ENCODE assay signal across 21 cellular contexts in genomic region chr19:53177986-53178385, GRCh38. TPM values are rescaled to one million over a fixed set of nuclear protein-coding genes. Genes with fewer than 3 reads are reported as not detected.
DNase-seq lines count a peak whose midpoint lies in the region; ATAC-seq, FAIRE-seq and TF ChIP-seq lines count a peak whose summit lies in the region.
"Had no signal": no experiment of that assay in that cellular context is flagged by ENCODE, and none has a peak within 500 bp of the region (broad histone marks: within the 10 kb centered on the region; RNA-seq: fewer than 3 reads in every experiment).

No MANE protein-coding gene starts in this region.

- no TSS peak for BruUV-seq in HCT116 (replicated peaks; lab: Mats Ljungman, UMichigan)

- no peak overlapping the region for H3K9ac ChIP-seq in HCT116 (ENCODE audit: low read length)
- H3K9ac ChIP-seq: KMS-11 had no signal

- H3K4me2 ChIP-seq in A549 (no peak overlapping the region), HCT116 (ENCODE audit: low read length) (no peak overlapping the region)
- H3K4me2 ChIP-seq: KMS-11 had no signal

- no peaks in the 10 kb centered on the region for H3K36me3 ChIP-seq in HCT116 (ENCODE audit: control insufficient read depth in 1 of 2, insufficient read depth in 2 of 2, low read length in 2 of 2)
- H3K36me3 ChIP-seq: BE2C, HAP-1 had no signal

- H4K20me1 ChIP-seq in HCT116 (ENCODE audit: insufficient read depth), result no peaks in the 10 kb centered on the region

- POLR2A ChIA-PET in A549 (lab: Yijun Ruan, JAX), result no interaction called here
- POLR2A ChIA-PET in HCT116 (lab: Charles Lee), result no interaction called here

- WGBS in A549 (ENCODE audit: missing lambda C conversion rate), result 3% methylated on average over 5 of the region's 5 CpGs

- RAD21 ChIA-PET in HCT116 (lab: Charles Lee; ENCODE audit: low non-redundant PET in 1 of 2, low total read pairs in 2 of 2, uncharacterized antibody in 2 of 2, unreplicated experiment in 2 of 2), result no interaction called here

- no peak overlapping the region for H2AFZ ChIP-seq in HCT116 (ENCODE audit: low read depth, low read length, poor library complexity, severe bottlenecking)

- no peaks in the 10 kb centered on the region for H3K4me1 ChIP-seq in A549
- H3K4me1 ChIP-seq in HCT116 (ENCODE audit: control insufficient read depth in 1 of 2, insufficient read depth in 2 of 2, low read length in 2 of 2), result no peaks in the 10 kb centered on the region
- H3K4me1 ChIP-seq: BE2C, HAP-1 had no signal

- no peak overlapping the region for H3K27ac ChIP-seq in A549
- H3K27ac ChIP-seq in HCT116 (ENCODE audit: low read depth, low read length), result no peak overlapping the region
- H3K27ac ChIP-seq: KMS-11 had no signal

- intact Hi-C loops in HCT116 (cut with micrococcal nuclease), result no loop called here

- peaks cover 86% of the 10 kb centered on the region for H3K9me3 ChIP-seq in A549
- peaks cover 10 to 20% of the 10 kb centered on the region in 2 experiments; a peak in 2 of 4 replicates for H3K9me3 ChIP-seq in HCT116 (ENCODE audit: control insufficient read depth in 1 of 2, insufficient read depth in 1 of 2, low read depth in 1 of 2, low read length in 2 of 2)
- H3K9me3 ChIP-seq: BE2C, HAP-1 had no signal

- TF ChIP-seq POLR2A in A549 (IDR thresholded peaks at IDR 0.05; ENCODE audit: low read length), result no peak
- no peak for TF ChIP-seq POLR2A in HCT116 (IDR thresholded peaks at IDR 0.05; ENCODE audit: borderline replicate concordance, extremely low read depth, insufficient read depth, insufficient read length)
- no peak for TF ChIP-seq POLR2A in NB4 (IDR thresholded peaks at IDR 0.05; ENCODE audit: extremely low read depth, insufficient read length)

- TF ChIP-seq RAD21 in A549 (conservative IDR thresholded peaks at IDR 0.05 in 1 of 2, IDR thresholded peaks at IDR 0.05 in 1 of 2) (no peak), HCT116 (IDR thresholded peaks at IDR 0.05; ENCODE audit: low read depth) (no peak)

- H3K4me3 ChIP-seq in A549 (no peak overlapping the region), HCT116 (replicated peaks in 1 of 2; ENCODE audit: low read depth in 1 of 2, low read length in 2 of 2) (no peak overlapping the region), NB4 (ENCODE audit: low read depth, low read length) (no peak overlapping the region)
- H3K4me3 ChIP-seq: HAP-1 had no signal

- no peak for FAIRE-seq in A549 (lab: Jason Lieb, UNC)
- FAIRE-seq: G401.6, GM12891, HTR-8/SVneo had no signal

- no peaks in the 10 kb centered on the region for H3K9me2 ChIP-seq in HCT116 (ENCODE audit: insufficient read depth)

- H3K27me3 ChIP-seq in HCT116 (ENCODE audit: insufficient read depth, low read length), result no peaks in the 10 kb centered on the region
- H3K27me3 ChIP-seq: BE2C had no signal

- H3K79me2 ChIP-seq in HCT116 (ENCODE audit: insufficient read depth, low read length), result no peaks in the 10 kb centered on the region

- no peak for TF ChIP-seq EP300 in A549 (IDR thresholded peaks at IDR 0.05)

- DNase-seq in A549 (ENCODE audit: low read depth in 1 of 2, low spot score in 1 of 2) (no peak), HCT116 (ENCODE audit: low read depth, low spot score) (no peak), NB4 (ENCODE audit: low read depth) (peak; percentile 19), iPS-NIHi7 (ENCODE audit: extremely low spot score) (peak; percentile 11), NCI-H146 treated with DMSO at 0.1 percent for 48 hours (lab: John Stamatoyannopoulos, UW; ENCODE audit: unreplicated experiment) (no peak), DMS 273 treated with DMSO at 0.1 percent for 48 hours (lab: John Stamatoyannopoulos, UW) (no peak)
- DNase-seq: ACHN; BE2C; C1 segment of cervical spinal cord; CD4-positive, CD25-positive, alpha-beta regulatory T cell; CD8-positive, alpha-beta memory T cell; COR-L47; HFFc6 had no signal

- CTCF ChIA-PET in A549 (lab: Yijun Ruan, JAX), result no interaction called here
- CTCF ChIA-PET in HCT116 (lab: Charles Lee), result no interaction called here

- no peak for TF ChIP-seq CTCF in A549 (IDR thresholded peaks at IDR 0.05)
- no peak for TF ChIP-seq CTCF in HCT116 (IDR thresholded peaks at IDR 0.05 in 2 of 3, conservative IDR thresholded peaks at IDR 0.05 in 1 of 3; ENCODE audit: borderline replicate concordance in 1 of 3, insufficient read depth in 1 of 3, low read depth in 2 of 3, low read length in 2 of 3)
- TF ChIP-seq CTCF in NB4 (IDR thresholded peaks at IDR 0.05; ENCODE audit: low read depth, low read length), result no peak

- ATAC-seq in A549 (no peak), HCT116 (no peak), HG03521 (IDR thresholded peaks at IDR 0.05; ENCODE audit: unreplicated experiment) (no peak), GM21367 (IDR thresholded peaks at IDR 0.05; ENCODE audit: unreplicated experiment) (no peak)

TF ChIP-seq in A549, 52 proteins besides CTCF, POLR2A, EP300 and RAD21 (continues in another document):
- TF ChIP-seq, protein P1, sequence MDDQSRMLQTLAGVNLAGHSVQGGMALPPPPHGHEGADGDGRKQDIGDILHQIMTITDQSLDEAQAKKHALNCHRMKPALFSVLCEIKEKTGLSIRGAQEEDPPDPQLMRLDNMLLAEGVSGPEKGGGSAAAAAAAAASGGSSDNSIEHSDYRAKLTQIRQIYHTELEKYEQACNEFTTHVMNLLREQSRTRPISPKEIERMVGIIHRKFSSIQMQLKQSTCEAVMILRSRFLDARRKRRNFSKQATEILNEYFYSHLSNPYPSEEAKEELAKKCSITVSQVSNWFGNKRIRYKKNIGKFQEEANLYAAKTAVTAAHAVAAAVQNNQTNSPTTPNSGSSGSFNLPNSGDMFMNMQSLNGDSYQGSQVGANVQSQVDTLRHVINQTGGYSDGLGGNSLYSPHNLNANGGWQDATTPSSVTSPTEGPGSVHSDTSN (IDR thresholded peaks at IDR 0.05), result no peak
- no peak for TF ChIP-seq NR3C1 (IDR thresholded peaks at IDR 0.05)
- TF ChIP-seq RARB (CRISPR knock-in tag; IDR thresholded peaks at IDR 0.05), result no peak
- TF ChIP-seq MYC (IDR thresholded peaks at IDR 0.05; ENCODE audit: borderline replicate concordance, low read length), result no peak

TF ChIP-seq in HCT116, 20 proteins besides CTCF, POLR2A, EP300 and RAD21:
- no peak for TF ChIP-seq SP1 (IDR thresholded peaks at IDR 0.05; ENCODE audit: low read depth)
- TF ChIP-seq REST (IDR thresholded peaks at IDR 0.05; ENCODE audit: low read depth), result peak; percentile 14; the same call in 1 of the 2 replicates
- no peak for TF ChIP-seq ELF1 (IDR thresholded peaks at IDR 0.05; ENCODE audit: borderline replicate concordance, low read depth)
- no peak for TF ChIP-seq EGR1 (IDR thresholded peaks at IDR 0.05; ENCODE audit: low read depth)

RNA-seq across cellular contexts. Expression of gene ZNF665, which starts 15.2 kb away (rescaled TPM):
- not detected in 2 replicates for polyA plus RNA-seq in A549 (2011; rRNA removed)
- not detected in 2 replicates for polyA plus RNA-seq in A549 (2012; cell fraction: cytosol; rRNA removed)
- polyA plus RNA-seq in A549 (2012; cell fraction: nucleus; rRNA removed), result not detected in 2 replicates
- polyA plus RNA-seq in A549 (2017; fragmentation: RNase III; extraction: RNeasy Plus Mini Kit Qiagen cat#74134 plus additional on column Dnase treatment), result not detected in 3 replicates
- polyA minus RNA-seq in A549 (2011; rRNA and poly(A)+ RNA removed), result not detected in 2 replicates
- 0.44 TPM for total RNA-seq in HCT116 (2021; ENCODE audit: unreplicated experiment)
- 0.42 and 0.49 TPM in 2 replicates for polyA plus RNA-seq in HCT116 (2012)
- total RNA-seq: A172 had no signal

RNA-seq across cellular contexts. Expression of gene ZNF347, which starts 19.1 kb away (rescaled TPM):
- polyA plus RNA-seq in A549 (2011; rRNA removed) (not detected in 2 replicates), A549 (2017; fragmentation: RNase III; extraction: RNeasy Plus Mini Kit Qiagen cat#74134 plus additional on column Dnase treatment) (not detected in 3 replicates)
- polyA plus RNA-seq in A549 (2012; cell fraction: cytosol; rRNA removed), result not detected in 2 replicates
- not detected in 2 replicates for polyA plus RNA-seq in A549 (2012; cell fraction: nucleus; rRNA removed)
- polyA minus RNA-seq in A549 (2011; rRNA and poly(A)+ RNA removed), result not detected in 2 replicates
- 0.17 TPM for total RNA-seq in HCT116 (2021; ENCODE audit: unreplicated experiment)
- polyA plus RNA-seq in HCT116 (2012), result not detected in 2 replicates

RNA-seq across cellular contexts. Expression of gene ZNF415, which starts 45.3 kb away (rescaled TPM):
- not detected in 2 replicates for polyA plus RNA-seq in A549 (2011; rRNA removed)
- polyA plus RNA-seq in A549 (2012; cell fraction: cytosol; rRNA removed), result not detected in 2 replicates
- polyA plus RNA-seq in A549 (2012; cell fraction: nucleus; rRNA removed), result not detected in 2 replicates
- not detected in 3 replicates for polyA plus RNA-seq in A549 (2017; fragmentation: RNase III; extraction: RNeasy Plus Mini Kit Qiagen cat#74134 plus additional on column Dnase treatment)
- not detected in 2 replicates for polyA minus RNA-seq in A549 (2011; rRNA and poly(A)+ RNA removed)
- total RNA-seq in HCT116 (2021; ENCODE audit: unreplicated experiment), result not detected
- not detected in 2 replicates for polyA plus RNA-seq in HCT116 (2012)

Comparison
In these comparisons a context has a peak if more than half of its experiments do, and no peak if none do; other contexts are left out.
1. DNase-seq: peak in NB4 (single experiment) and iPS-NIHi7 (single experiment); none in A549 (0 of 2), HCT116 (single experiment), NCI-H146 treated with DMSO at 0.1 percent for 48 hours (single experiment) and DMS 273 treated with DMSO at 0.1 percent for 48 hours (single experiment).
2. Of the 6 proteins assayed by ChIP-seq in both A549 and HCT116: peak only in A549: none; only in HCT116: none; in both: REST; in neither: 5.